ENCODE assay signal across 18 cellular contexts in the genomic region with DNA sequence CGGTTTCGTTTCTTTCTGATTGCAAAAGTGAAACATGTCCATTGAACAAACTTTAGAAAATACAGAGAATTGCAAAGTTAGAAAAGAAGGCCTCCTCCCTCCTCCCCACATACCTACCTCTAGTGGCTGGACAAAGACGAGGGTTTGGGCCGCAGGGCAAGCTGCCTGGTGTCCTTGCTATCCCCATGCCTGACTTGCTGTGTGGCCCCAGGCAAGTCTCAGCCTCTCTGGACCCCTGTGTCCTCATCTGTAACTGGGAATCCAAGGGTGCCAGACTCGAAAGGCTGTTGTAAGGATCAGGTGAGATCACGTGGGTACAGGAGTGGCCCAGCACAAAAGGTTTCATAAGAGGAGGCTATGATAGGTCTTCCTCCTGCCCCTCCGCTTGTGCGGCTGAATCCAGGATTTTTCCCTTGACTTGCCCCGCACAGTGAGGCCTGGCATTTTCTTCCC. TPM values are rescaled to one million over a fixed set of nuclear protein-coding genes. Genes with fewer than 3 reads are reported as not detected.
A peak's percentile ranks its signal among the peaks of the same experiment; 100 is the strongest.
DNase-seq lines count a peak whose midpoint lies in the region; ATAC-seq, FAIRE-seq and TF ChIP-seq lines count a peak whose summit lies in the region.
"Had no signal": no experiment of that assay in that cellular context is flagged by ENCODE, and none has a peak within 500 bp of the region (broad histone marks: within the 10 kb centered on the region; RNA-seq: fewer than 3 reads in every experiment).

No MANE protein-coding gene starts in this region.

- TF ChIP-seq CTCF in GM12865 (IDR thresholded peaks at IDR 0.05; ENCODE audit: insufficient read depth, low read depth, low read length, missing control alignments), result no peak
- no peak for TF ChIP-seq CTCF in KMS-11 (conservative IDR thresholded peaks at IDR 0.05; ENCODE audit: low read depth, low read length)
- TF ChIP-seq CTCF in GM12878 (IDR thresholded peaks at IDR 0.05 in 2 of 3, conservative IDR thresholded peaks at IDR 0.05 in 1 of 3; ENCODE audit: control insufficient read depth in 2 of 3, extremely low read depth in 1 of 3, insufficient read depth in 1 of 3, low read depth in 3 of 3, low read length in 3 of 3), result no peak
- TF ChIP-seq CTCF in osteocyte (IDR thresholded peaks at IDR 0.05), result no peak
- TF ChIP-seq CTCF in CD14-positive monocyte (IDR thresholded peaks at IDR 0.05), result no peak

- H3K4me2 ChIP-seq in KMS-11 (peak overlapping the region; percentile 80), GM12878 (ENCODE audit: control insufficient read depth, insufficient read depth) (peak overlapping the region; percentile 57)
- H3K4me2 ChIP-seq: PC-9 had no signal

- H3K36me3 Mint-ChIP-seq in osteocyte (ENCODE audit: unreplicated experiment) (no peaks in the 10 kb centered on the region), CD14-positive monocyte (no peaks in the 10 kb centered on the region)

- no peaks in the 10 kb centered on the region for H3K9me3 ChIP-seq in GM12878 (replicated peaks; ENCODE audit: control insufficient read depth, insufficient read depth, low read length)
- H3K9me3 ChIP-seq: BE2C, HAP-1, SJSA1 had no signal

- no peak for TF ChIP-seq RAD21 in GM12878 (IDR thresholded peaks at IDR 0.05; ENCODE audit: insufficient read depth, low read depth, low read length)

- RAD21 ChIA-PET in GM12878 (lab: Charles Lee; ENCODE audit: unreplicated experiment), result interaction anchor here (0.6 to 0.7 kb wide), 2 partner anchors 31 to 112 kb away, joined by 3 to 4 read pairs; no protein-coding TSS in a partner anchor

- no peaks in the 10 kb centered on the region for H3K9me3 Mint-ChIP-seq in osteocyte (ENCODE audit: unreplicated experiment)
- peaks cover 0 to 5% (median 0%) of the 10 kb centered on the region in 7 donors for H3K9me3 Mint-ChIP-seq in CD14-positive monocyte
- H3K9me3 Mint-ChIP-seq: CD4-positive, alpha-beta T cell; IgD-negative memory B cell had no signal

- intact Hi-C loops in GM12878 (cut with micrococcal nuclease; ENCODE audit: unreplicated experiment), result no loop called here
- intact Hi-C loops in CD14-positive monocyte (cut with micrococcal nuclease), result no loop called here

- TF ChIP-seq POLR2A in GM12878 (IDR thresholded peaks at IDR 0.05; ENCODE audit: low read depth, low read length), result no peak

- DNase-seq in GM12865 (ENCODE audit: low read depth) (peak; percentile 34), GM12878 (ENCODE audit: low read depth, low spot score) (no peak), osteocyte (ENCODE audit: extremely low spot score, unreplicated experiment) (no peak), AML-193 (lab: John Stamatoyannopoulos, UW) (no peak), CD14-positive monocyte (ENCODE audit: low spot score) (no peak)
- DNase-seq in stimulated activated CD4-positive, alpha-beta T cell treated with anti-CD3 and anti-CD28 coated beads, Interleukin-4, amount 100 ng/mL, for 4 hours, result no peak
- DNase-seq: CD4-positive, alpha-beta T cell; DMS153; NCI-H1105; NCI-H2081; NCI-H510A; NCI-H748 treated with DMSO at 0.1 percent for 48 hours; PC-9 had no signal

- H3K4me1 ChIP-seq in KMS-11 (ENCODE audit: low read depth, poor library complexity, severe bottlenecking) (peaks cover 30% of the 10 kb centered on the region), GM12878 (ENCODE audit: control insufficient read depth, insufficient read depth, low read length) (peaks cover 16% of the 10 kb centered on the region)
- H3K4me1 ChIP-seq: HAP-1 had no signal

- H3K4me3 ChIP-seq in GM12865 (ENCODE audit: low read depth, low read length) (no peak overlapping the region), KMS-11 (IDR thresholded peaks at IDR 0.05; ENCODE audit: insufficient read depth, low read depth, low read length) (no peak overlapping the region), GM12878 (no peak overlapping the region)
- H3K4me3 ChIP-seq: HAP-1, PC-9, SJSA1 had no signal

- H3K27ac Mint-ChIP-seq in osteocyte (ENCODE audit: unreplicated experiment) (peak overlapping the region; percentile 18), CD14-positive monocyte (peak overlapping the region in 1 of 7 donors; percentile 12)
- H3K27ac Mint-ChIP-seq: CD4-positive, alpha-beta T cell; IgD-negative memory B cell had no signal

- H2AFZ ChIP-seq in KMS-11 (ENCODE audit: low read depth), result peak overlapping the region; percentile 81
- peak overlapping the region; percentile 6; the same call in 1 of the 2 replicates for H2AFZ ChIP-seq in GM12878 (ENCODE audit: control insufficient read depth, low read depth, low read length)
- H2AFZ ChIP-seq: PC-9 had no signal

- H3K79me2 ChIP-seq in KMS-11 (ENCODE audit: insufficient read depth, low read depth) (no peaks in the 10 kb centered on the region), GM12878 (ENCODE audit: control insufficient read depth, insufficient read depth, low read length) (no peaks in the 10 kb centered on the region)

- POLR2A ChIA-PET in GM12878 (lab: Charles Lee), result no interaction called here

- WGBS in GM12878 (ENCODE audit: insufficient coverage, insufficient replicate concordance, low lambda C conversion rate, missing lambda C conversion rate), result 47% methylated on average over 9 of the region's 9 CpGs

- H3K36me3 ChIP-seq in KMS-11 (ENCODE audit: insufficient read depth), result no peaks in the 10 kb centered on the region
- H3K36me3 ChIP-seq in GM12878 (ENCODE audit: control insufficient read depth in 2 of 2, insufficient read depth in 2 of 2, low read length in 1 of 2), result no peaks in the 10 kb centered on the region
- H3K36me3 ChIP-seq: BE2C, HAP-1, SJSA1 had no signal

- no peak for TF ChIP-seq EP300 in GM12878 (IDR thresholded peaks at IDR 0.05; ENCODE audit: borderline replicate concordance in 1 of 2, control insufficient read depth in 1 of 2, low read depth in 2 of 2, low read length in 2 of 2)

- ATAC-seq in GM12878, result peak; percentile 61

- no TSS peak for BruUV-seq in GM12878 (replicated peaks; lab: Mats Ljungman, UMichigan)

- H3K9ac ChIP-seq in KMS-11 (peak overlapping the region; percentile 40; the same call in 1 of the 2 replicates), GM12878 (ENCODE audit: control insufficient read depth, insufficient read depth, low read length) (no peak overlapping the region)

- H3K27ac ChIP-seq in KMS-11 (peak overlapping the region; percentile 71), GM12878 (ENCODE audit: control insufficient read depth, insufficient read depth) (no peak overlapping the region)
- H3K27ac ChIP-seq: PC-9, SJSA1 had no signal

- H3K27me3 ChIP-seq in KMS-11 (ENCODE audit: insufficient read depth, low read depth) (no peaks in the 10 kb centered on the region; the same call in 1 of the 2 replicates), GM12878 (replicated peaks in 1 of 2; ENCODE audit: control insufficient read depth in 2 of 2, insufficient read depth in 2 of 2, low read length in 1 of 2) (no peaks in the 10 kb centered on the region; a peak in 1 of 4 replicates)
- H3K27me3 ChIP-seq: BE2C, SJSA1 had no signal

- peaks cover 40% of the 10 kb centered on the region for H3K4me1 Mint-ChIP-seq in osteocyte (ENCODE audit: unreplicated experiment)
- peaks cover 21% of the 10 kb centered on the region for H3K4me1 Mint-ChIP-seq in CD14-positive monocyte

- H3K27me3 Mint-ChIP-seq in osteocyte (ENCODE audit: unreplicated experiment) (no peaks in the 10 kb centered on the region), CD14-positive monocyte (ENCODE audit: low read depth in 3 of 3) (peaks cover 0 to 5% (median 3%) of the 10 kb centered on the region in 3 donors)
- H3K27me3 Mint-ChIP-seq: IgD-negative memory B cell had no signal

- SMC1A ChIA-PET in GM12878 (lab: Charles Lee; ENCODE audit: uncharacterized antibody, unreplicated experiment), result interaction anchor here (1.0 kb wide), 1 partner anchor 14 kb away, joined by 3 read pairs; no protein-coding TSS in a partner anchor

- H4K20me1 ChIP-seq in KMS-11 (ENCODE audit: insufficient read depth) (no peaks in the 10 kb centered on the region), GM12878 (ENCODE audit: control insufficient read depth, insufficient read depth) (no peaks in the 10 kb centered on the region)

- CTCF ChIA-PET in GM12878 (lab: Yijun Ruan, JAX), result interaction anchor here (0.6 to 0.8 kb wide), 2 partner anchors 78 to 157 kb away, joined by 3 to 5 read pairs; no protein-coding TSS in a partner anchor

- no peak overlapping the region for H3K4me3 Mint-ChIP-seq in osteocyte (ENCODE audit: unreplicated experiment)
- H3K4me3 Mint-ChIP-seq in CD14-positive monocyte, result no peak overlapping the region
- H3K4me3 Mint-ChIP-seq: CD4-positive, alpha-beta T cell had no signal

- no peak for FAIRE-seq in GM12878 (lab: Jason Lieb, UNC)

- in situ Hi-C loops in GM12878 (cut with MboI), result no loop called here

TF ChIP-seq in GM12878, 131 proteins besides CTCF, POLR2A, EP300 and RAD21:
- TF ChIP-seq SP1 (IDR thresholded peaks at IDR 0.05; ENCODE audit: low read depth, low read length) (no peak), ATF7 (IDR thresholded peaks at IDR 0.05; ENCODE audit: low read depth) (no peak)
TF ChIP-seq in GM12878: peak in this region for 0.

RNA-seq across cellular contexts. Expression of gene UBE2V1, which starts 56.0 kb away (rescaled TPM):
- 310 and 312 TPM in 2 replicates for total RNA-seq in GM12878 (2013; cell fraction: nucleolus; rRNA removed)
- total RNA-seq in GM12878 (2014; rRNA removed) (51.8 and 57.8 TPM in 2 replicates), GM12878 (2014; rRNA removed; fragmentation: Illumina TruSeq; extraction: Trizol) (87.4 and 90.5 TPM in 2 replicates), GM12878 (2021) (102 and 104 TPM in 2 replicates), osteocyte (102 and 106 TPM in 2 replicates)
- polyA plus RNA-seq in GM12878 (2011; ENCODE audit: low read depth), result 80.2 TPM
- polyA plus RNA-seq in GM12878 (2011; rRNA removed) (110 and 131 TPM in 2 replicates), GM12878 (2014; fragmentation: Illumina TruSeq; extraction: Trizol) (219 and 257 TPM in 2 replicates), GM12878 (2014; fragmentation: Nextera tagmentation; extraction: Ambion mirVana) (100 to 1,000 TPM; 151 to 215 TPM), GM12878 (2014; rRNA removed) (109 and 131 TPM in 2 replicates), GM12878 (2016; fragmentation: Nextera tagmentation; extraction: Ambion mirVana) (100 to 1,000 TPM; 181 to 188 TPM), CD14-positive monocyte (10 to 100 TPM; 62.2 to 95.5 TPM)
- 88.2 and 104 TPM in 2 replicates for polyA plus RNA-seq in GM12878 (2011; cell fraction: cytosol; rRNA removed)
- polyA plus RNA-seq in GM12878 (2011; cell fraction: nucleus; rRNA removed), result 79.4 and 82.7 TPM in 2 replicates
- 116 and 119 TPM in 2 replicates for polyA plus RNA-seq in GM12878 (2012)
- polyA minus RNA-seq in GM12878 (2011; rRNA and poly(A)+ RNA removed), result 86.5 and 87.4 TPM in 2 replicates
- polyA minus RNA-seq in GM12878 (2011; cell fraction: cytosol; rRNA and poly(A)+ RNA removed), result 32.2 and 38.4 TPM in 2 replicates
- polyA minus RNA-seq in GM12878 (2011; cell fraction: nucleus; rRNA and poly(A)+ RNA removed), result 50.2 and 71.6 TPM in 2 replicates
